ENCODE assay signal across 1 cellular context in the genomic region with DNA sequence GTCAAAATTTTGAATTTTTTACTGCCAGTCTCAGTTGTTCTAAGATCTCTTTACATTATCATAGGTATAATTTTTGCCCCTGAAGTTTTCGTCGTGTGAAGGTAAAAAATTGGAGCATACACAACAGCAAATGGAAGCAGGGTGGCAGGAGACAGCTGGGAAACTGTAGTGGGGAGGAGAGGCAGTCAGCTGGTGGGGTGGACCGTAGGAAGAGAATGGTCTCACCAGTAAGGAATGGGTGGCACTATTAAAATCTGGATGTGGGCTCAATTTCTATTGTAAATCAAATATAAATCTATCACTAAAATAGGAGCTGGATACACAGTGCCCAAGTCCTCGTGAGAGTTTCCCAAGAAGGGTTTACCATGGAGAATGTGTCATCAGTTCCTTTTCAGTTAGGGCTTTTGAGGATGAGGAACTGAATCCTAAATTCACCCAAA.
TF ChIP-seq lines count a peak whose summit lies in the region.

No MANE protein-coding gene starts in this region.

TF ChIP-seq in HepG2, 621 proteins besides CTCF, POLR2A, EP300 and RAD21 (continued from another document):
- TF ChIP-seq, protein P1, sequence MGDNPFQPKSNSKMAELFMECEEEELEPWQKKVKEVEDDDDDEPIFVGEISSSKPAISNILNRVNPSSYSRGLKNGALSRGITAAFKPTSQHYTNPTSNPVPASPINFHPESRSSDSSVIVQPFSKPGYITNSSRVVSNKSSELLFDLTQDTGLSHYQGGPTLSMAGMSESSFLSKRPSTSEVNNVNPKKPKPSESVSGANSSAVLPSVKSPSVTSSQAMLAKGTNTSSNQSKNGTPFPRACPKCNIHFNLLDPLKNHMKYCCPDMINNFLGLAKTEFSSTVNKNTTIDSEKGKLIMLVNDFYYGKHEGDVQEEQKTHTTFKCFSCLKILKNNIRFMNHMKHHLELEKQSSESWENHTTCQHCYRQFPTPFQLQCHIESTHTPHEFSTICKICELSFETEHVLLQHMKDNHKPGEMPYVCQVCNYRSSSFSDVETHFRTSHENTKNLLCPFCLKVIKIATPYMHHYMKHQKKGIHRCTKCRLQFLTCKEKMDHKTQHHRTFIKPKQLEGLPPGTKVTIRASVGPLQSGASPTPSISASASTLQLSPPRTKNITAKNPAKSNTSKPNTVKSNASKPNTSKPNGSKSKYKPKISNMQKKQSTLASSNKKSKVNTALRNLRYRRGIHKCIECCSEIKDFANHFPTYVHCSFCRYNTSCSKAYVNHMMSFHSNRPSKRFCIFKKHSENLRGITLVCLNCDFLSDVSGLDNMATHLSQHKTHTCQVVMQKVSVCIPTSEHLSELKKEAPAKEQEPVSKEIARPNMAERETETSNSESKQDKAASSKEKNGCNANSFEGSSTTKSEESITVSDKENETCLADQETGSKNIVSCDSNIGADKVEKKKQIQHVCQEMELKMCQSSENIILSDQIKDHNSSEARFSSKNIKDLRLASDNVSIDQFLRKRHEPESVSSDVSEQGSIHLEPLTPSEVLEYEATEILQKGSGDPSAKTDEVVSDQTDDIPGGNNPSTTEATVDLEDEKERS (CRISPR knock-in tag; IDR thresholded peaks at IDR 0.05): no peak
- no peak for TF ChIP-seq CBX2 (IDR thresholded peaks at IDR 0.05; ENCODE audit: low read depth, low read length)
- no peak for TF ChIP-seq CBX2 (CRISPR knock-in tag; IDR thresholded peaks at IDR 0.05; ENCODE audit: low read depth)
- TF ChIP-seq ZMAT3 (CRISPR knock-in tag; conservative IDR thresholded peaks at IDR 0.05): no peak
- TF ChIP-seq, protein P2, sequence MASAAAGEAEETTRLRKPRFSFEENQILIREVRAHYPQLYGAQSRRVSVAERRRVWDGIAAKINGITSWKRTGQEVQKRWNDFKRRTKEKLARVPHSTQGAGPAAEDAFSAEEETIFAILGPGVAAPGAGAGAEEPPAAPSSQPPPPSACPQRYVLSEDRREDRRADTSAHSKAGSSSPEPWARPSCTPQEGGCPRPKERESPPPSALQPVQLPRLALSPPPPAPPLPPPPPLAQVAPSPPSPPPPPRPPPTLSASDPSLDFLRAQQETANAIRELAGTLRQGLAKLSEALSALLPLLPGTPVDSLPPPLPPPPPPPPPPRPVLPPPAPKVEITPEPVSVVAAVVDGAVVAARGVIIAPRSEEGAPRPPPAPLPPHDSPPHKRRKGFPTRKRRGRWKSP (CRISPR knock-in tag; IDR thresholded peaks at IDR 0.05): no peak
- no peak for TF ChIP-seq ESRRA (CRISPR knock-in tag; IDR thresholded peaks at IDR 0.05; ENCODE audit: low read depth)
- TF ChIP-seq, protein P3, sequence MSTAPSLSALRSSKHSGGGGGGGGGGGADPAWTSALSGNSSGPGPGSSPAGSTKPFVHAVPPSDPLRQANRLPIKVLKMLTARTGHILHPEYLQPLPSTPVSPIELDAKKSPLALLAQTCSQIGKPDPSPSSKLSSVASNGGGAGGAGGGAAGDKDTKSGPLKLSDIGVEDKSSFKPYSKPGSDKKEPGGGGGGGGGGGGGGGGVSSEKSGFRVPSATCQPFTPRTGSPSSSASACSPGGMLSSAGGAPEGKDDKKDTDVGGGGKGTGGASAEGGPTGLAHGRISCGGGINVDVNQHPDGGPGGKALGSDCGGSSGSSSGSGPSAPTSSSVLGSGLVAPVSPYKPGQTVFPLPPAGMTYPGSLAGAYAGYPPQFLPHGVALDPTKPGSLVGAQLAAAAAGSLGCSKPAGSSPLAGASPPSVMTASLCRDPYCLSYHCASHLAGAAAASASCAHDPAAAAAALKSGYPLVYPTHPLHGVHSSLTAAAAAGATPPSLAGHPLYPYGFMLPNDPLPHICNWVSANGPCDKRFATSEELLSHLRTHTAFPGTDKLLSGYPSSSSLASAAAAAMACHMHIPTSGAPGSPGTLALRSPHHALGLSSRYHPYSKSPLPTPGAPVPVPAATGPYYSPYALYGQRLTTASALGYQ (CRISPR knock-in tag; IDR thresholded peaks at IDR 0.05): no peak
- TF ChIP-seq, protein P4, sequence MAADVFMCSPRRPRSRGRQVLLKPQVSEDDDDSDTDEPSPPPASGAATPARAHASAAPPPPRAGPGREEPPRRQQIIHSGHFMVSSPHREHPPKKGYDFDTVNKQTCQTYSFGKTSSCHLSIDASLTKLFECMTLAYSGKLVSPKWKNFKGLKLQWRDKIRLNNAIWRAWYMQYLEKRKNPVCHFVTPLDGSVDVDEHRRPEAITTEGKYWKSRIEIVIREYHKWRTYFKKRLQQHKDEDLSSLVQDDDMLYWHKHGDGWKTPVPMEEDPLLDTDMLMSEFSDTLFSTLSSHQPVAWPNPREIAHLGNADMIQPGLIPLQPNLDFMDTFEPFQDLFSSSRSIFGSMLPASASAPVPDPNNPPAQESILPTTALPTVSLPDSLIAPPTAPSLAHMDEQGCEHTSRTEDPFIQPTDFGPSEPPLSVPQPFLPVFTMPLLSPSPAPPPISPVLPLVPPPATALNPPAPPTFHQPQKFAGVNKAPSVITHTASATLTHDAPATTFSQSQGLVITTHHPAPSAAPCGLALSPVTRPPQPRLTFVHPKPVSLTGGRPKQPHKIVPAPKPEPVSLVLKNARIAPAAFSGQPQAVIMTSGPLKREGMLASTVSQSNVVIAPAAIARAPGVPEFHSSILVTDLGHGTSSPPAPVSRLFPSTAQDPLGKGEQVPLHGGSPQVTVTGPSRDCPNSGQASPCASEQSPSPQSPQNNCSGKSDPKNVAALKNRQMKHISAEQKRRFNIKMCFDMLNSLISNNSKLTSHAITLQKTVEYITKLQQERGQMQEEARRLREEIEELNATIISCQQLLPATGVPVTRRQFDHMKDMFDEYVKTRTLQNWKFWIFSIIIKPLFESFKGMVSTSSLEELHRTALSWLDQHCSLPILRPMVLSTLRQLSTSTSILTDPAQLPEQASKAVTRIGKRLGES (CRISPR knock-in tag; IDR thresholded peaks at IDR 0.05; ENCODE audit: borderline replicate concordance): no peak
- no peak for TF ChIP-seq ZNF121 (CRISPR knock-in tag; IDR thresholded peaks at IDR 0.05)
- TF ChIP-seq CEBPG (CRISPR knock-in tag; IDR thresholded peaks at IDR 0.05): no peak
- 0 out of 2 replicates have a peak, but pooled peaks have one; percentile 19 for TF ChIP-seq TOPORS (CRISPR knock-in tag; IDR thresholded peaks at IDR 0.05)
- TF ChIP-seq, protein P5, sequence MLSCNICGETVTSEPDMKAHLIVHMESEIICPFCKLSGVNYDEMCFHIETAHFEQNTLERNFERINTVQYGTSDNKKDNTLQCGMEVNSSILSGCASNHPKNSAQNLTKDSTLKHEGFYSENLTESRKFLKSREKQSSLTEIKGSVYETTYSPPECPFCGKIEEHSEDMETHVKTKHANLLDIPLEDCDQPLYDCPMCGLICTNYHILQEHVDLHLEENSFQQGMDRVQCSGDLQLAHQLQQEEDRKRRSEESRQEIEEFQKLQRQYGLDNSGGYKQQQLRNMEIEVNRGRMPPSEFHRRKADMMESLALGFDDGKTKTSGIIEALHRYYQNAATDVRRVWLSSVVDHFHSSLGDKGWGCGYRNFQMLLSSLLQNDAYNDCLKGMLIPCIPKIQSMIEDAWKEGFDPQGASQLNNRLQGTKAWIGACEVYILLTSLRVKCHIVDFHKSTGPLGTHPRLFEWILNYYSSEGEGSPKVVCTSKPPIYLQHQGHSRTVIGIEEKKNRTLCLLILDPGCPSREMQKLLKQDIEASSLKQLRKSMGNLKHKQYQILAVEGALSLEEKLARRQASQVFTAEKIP (CRISPR knock-in tag; IDR thresholded peaks at IDR 0.05; ENCODE audit: borderline replicate concordance): no peak
- TF ChIP-seq GTF2F1 (IDR thresholded peaks at IDR 0.05; ENCODE audit: low read length): no peak
- no peak for TF ChIP-seq DNMT3B (CRISPR knock-in tag; conservative IDR thresholded peaks at IDR 0.05)
- TF ChIP-seq, protein P6, sequence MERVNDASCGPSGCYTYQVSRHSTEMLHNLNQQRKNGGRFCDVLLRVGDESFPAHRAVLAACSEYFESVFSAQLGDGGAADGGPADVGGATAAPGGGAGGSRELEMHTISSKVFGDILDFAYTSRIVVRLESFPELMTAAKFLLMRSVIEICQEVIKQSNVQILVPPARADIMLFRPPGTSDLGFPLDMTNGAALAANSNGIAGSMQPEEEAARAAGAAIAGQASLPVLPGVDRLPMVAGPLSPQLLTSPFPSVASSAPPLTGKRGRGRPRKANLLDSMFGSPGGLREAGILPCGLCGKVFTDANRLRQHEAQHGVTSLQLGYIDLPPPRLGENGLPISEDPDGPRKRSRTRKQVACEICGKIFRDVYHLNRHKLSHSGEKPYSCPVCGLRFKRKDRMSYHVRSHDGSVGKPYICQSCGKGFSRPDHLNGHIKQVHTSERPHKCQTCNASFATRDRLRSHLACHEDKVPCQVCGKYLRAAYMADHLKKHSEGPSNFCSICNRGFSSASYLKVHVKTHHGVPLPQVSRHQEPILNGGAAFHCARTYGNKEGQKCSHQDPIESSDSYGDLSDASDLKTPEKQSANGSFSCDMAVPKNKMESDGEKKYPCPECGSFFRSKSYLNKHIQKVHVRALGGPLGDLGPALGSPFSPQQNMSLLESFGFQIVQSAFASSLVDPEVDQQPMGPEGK (CRISPR knock-in tag; IDR thresholded peaks at IDR 0.05): no peak
- TF ChIP-seq, protein P7, sequence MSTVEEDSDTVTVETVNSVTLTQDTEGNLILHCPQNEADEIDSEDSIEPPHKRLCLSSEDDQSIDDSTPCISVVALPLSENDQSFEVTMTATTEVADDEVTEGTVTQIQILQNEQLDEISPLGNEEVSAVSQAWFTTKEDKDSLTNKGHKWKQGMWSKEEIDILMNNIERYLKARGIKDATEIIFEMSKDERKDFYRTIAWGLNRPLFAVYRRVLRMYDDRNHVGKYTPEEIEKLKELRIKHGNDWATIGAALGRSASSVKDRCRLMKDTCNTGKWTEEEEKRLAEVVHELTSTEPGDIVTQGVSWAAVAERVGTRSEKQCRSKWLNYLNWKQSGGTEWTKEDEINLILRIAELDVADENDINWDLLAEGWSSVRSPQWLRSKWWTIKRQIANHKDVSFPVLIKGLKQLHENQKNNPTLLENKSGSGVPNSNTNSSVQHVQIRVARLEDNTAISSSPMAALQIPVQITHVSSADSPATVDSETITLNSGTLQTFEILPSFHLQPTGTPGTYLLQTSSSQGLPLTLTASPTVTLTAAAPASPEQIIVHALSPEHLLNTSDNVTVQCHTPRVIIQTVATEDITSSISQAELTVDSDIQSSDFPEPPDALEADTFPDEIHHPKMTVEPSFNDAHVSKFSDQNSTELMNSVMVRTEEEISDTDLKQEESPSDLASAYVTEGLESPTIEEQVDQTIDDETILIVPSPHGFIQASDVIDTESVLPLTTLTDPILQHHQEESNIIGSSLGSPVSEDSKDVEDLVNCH (CRISPR knock-in tag; IDR thresholded peaks at IDR 0.05): no peak
- TF ChIP-seq, protein P8, sequence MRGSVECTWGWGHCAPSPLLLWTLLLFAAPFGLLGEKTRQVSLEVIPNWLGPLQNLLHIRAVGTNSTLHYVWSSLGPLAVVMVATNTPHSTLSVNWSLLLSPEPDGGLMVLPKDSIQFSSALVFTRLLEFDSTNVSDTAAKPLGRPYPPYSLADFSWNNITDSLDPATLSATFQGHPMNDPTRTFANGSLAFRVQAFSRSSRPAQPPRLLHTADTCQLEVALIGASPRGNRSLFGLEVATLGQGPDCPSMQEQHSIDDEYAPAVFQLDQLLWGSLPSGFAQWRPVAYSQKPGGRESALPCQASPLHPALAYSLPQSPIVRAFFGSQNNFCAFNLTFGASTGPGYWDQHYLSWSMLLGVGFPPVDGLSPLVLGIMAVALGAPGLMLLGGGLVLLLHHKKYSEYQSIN (CRISPR knock-in tag; IDR thresholded peaks at IDR 0.05; ENCODE audit: borderline replicate concordance): no peak
- no peak for TF ChIP-seq LCORL (IDR thresholded peaks at IDR 0.05)
- TF ChIP-seq LCORL (CRISPR knock-in tag; IDR thresholded peaks at IDR 0.05): no peak
- TF ChIP-seq, protein P9, sequence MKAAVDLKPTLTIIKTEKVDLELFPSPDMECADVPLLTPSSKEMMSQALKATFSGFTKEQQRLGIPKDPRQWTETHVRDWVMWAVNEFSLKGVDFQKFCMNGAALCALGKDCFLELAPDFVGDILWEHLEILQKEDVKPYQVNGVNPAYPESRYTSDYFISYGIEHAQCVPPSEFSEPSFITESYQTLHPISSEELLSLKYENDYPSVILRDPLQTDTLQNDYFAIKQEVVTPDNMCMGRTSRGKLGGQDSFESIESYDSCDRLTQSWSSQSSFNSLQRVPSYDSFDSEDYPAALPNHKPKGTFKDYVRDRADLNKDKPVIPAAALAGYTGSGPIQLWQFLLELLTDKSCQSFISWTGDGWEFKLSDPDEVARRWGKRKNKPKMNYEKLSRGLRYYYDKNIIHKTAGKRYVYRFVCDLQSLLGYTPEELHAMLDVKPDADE (CRISPR knock-in tag; IDR thresholded peaks at IDR 0.05): 0 out of 2 replicates have a peak, but pooled peaks have one; percentile 72
- no peak for TF ChIP-seq ZNF34 (CRISPR knock-in tag; IDR thresholded peaks at IDR 0.05; ENCODE audit: borderline replicate concordance)
- no peak for TF ChIP-seq NCOA2 (CRISPR knock-in tag; IDR thresholded peaks at IDR 0.05)
- TF ChIP-seq ZNF883 (CRISPR knock-in tag; IDR thresholded peaks at IDR 0.05; ENCODE audit: not compliant biosample characterization): no peak
- peak; percentile 75; the same call in 1 of the 2 replicates for TF ChIP-seq ZSCAN12 (CRISPR knock-in tag; IDR thresholded peaks at IDR 0.05)
- TF ChIP-seq, protein P10, sequence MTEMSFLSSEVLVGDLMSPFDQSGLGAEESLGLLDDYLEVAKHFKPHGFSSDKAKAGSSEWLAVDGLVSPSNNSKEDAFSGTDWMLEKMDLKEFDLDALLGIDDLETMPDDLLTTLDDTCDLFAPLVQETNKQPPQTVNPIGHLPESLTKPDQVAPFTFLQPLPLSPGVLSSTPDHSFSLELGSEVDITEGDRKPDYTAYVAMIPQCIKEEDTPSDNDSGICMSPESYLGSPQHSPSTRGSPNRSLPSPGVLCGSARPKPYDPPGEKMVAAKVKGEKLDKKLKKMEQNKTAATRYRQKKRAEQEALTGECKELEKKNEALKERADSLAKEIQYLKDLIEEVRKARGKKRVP (CRISPR knock-in tag; IDR thresholded peaks at IDR 0.05): no peak
- no peak for TF ChIP-seq EED (CRISPR knock-in tag; IDR thresholded peaks at IDR 0.05)
TF ChIP-seq in HepG2: peak in this region for 52.
